In the genomic region with DNA sequence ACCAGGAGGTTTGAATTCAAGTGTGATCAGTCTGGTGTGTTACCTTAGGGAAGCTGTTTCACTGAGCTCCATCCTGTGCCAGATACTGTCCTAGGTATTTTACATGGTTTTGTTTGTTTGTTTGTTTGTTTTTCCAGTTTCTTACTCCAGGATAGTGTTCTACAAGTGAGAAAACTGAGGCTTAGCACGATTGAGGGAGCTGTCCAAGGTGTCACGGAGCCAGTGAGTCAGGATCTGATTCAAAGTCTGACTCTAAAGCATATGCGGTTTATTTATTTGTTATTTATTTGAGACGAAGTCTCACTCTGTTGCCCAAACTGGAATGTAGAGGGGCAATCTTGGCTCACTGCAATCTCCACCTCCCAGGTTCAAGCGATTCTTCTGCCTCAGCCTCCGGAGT, we compare ENCODE assay signal across 9 cellular contexts.
DNase-seq lines count a peak whose midpoint lies in the region; ATAC-seq and TF ChIP-seq lines count a peak whose summit lies in the region.
"Had no signal": no experiment of that assay in that cellular context is flagged by ENCODE, and none has a peak within 500 bp of the region (broad histone marks: within the 10 kb centered on the region; RNA-seq: fewer than 3 reads in every experiment).

No MANE protein-coding gene starts in this region.

- TF ChIP-seq RAD21 in liver (IDR thresholded peaks at IDR 0.05) = no peak

- ATAC-seq in GM21723 (IDR thresholded peaks at IDR 0.05; ENCODE audit: unreplicated experiment) = no peak

- DNase-seq in EL (peak; percentile 32), Karpas-422 (no peak), mammary epithelial cell (peak; percentile 29), NCI-H2107 (lab: John Stamatoyannopoulos, UW) (no peak), hippocampal formation (lab: John Stamatoyannopoulos, UW) (no peak)
- no peak for DNase-seq in stimulated activated CD4-positive, alpha-beta T cell treated with anti-CD3 and anti-CD28 coated beads, Interleukin-15, amount 100 ng/mL, for 24 hours
- DNase-seq: GOT3 had no signal

- in situ Hi-C loops in mammary epithelial cell (cut with MboI; ENCODE audit: low sequenced_read_pairs in 2 of 2) = loop anchor here in 1 of 2 donors (25.0 kb wide), 2 partner anchors 207 to 843 kb away; a partner anchor contains a TSS

- H4K20me1 ChIP-seq in Karpas-422 (ENCODE audit: insufficient read depth, low read depth, low read length) = 0 out of 2 replicates have a peak, but pooled peaks cover 3% of the 10 kb centered on the region
- no peaks in the 10 kb centered on the region for H4K20me1 ChIP-seq in mammary epithelial cell (ENCODE audit: insufficient read depth, low read length)

- H3K9ac ChIP-seq in Karpas-422 (ENCODE audit: low read length) = no peak overlapping the region
- H3K9ac ChIP-seq in mammary epithelial cell (ENCODE audit: insufficient read depth, low read length) = no peak overlapping the region
- H3K9ac ChIP-seq in liver (ENCODE audit: low read depth in 1 of 2, low read length in 2 of 2) = no peak overlapping the region

- H3K9me3 ChIP-seq in Karpas-422 (ENCODE audit: low read length) (peaks cover 5% of the 10 kb centered on the region; the same call in 1 of the 2 replicates), mammary epithelial cell (replicated peaks; ENCODE audit: insufficient read depth, low read length) (peaks cover 4% of the 10 kb centered on the region), liver (ENCODE audit: control insufficient read depth in 4 of 4, low read length in 3 of 4) (no peaks in the 10 kb centered on the region)

- TF ChIP-seq CTCF in mammary epithelial cell (conservative IDR thresholded peaks at IDR 0.05 in 1 of 2, IDR thresholded peaks at IDR 0.05 in 1 of 2; ENCODE audit: extremely low read depth in 1 of 2, insufficient read depth in 1 of 2, low read depth in 1 of 2, low read length in 2 of 2) (no peak), liver (IDR thresholded peaks at IDR 0.05; ENCODE audit: low read depth, low read length, missing input control) (no peak)

- peaks cover 6% of the 10 kb centered on the region; the same call in 1 of the 2 replicates for H3K27me3 ChIP-seq in Karpas-422 (ENCODE audit: low read length)
- no peaks in the 10 kb centered on the region for H3K27me3 ChIP-seq in mammary epithelial cell (ENCODE audit: insufficient read depth, low read length)
- peaks cover 0 to 9% (median under 1%) of the 10 kb centered on the region in 4 donors for H3K27me3 ChIP-seq in liver (ENCODE audit: control insufficient read depth in 4 of 4, insufficient read depth in 4 of 4, low read length in 3 of 4)

- H3K79me2 ChIP-seq in Karpas-422 (ENCODE audit: low read length) = no peaks in the 10 kb centered on the region
- no peaks in the 10 kb centered on the region for H3K79me2 ChIP-seq in mammary epithelial cell (ENCODE audit: insufficient read depth, low read length)

- no TSS peak for BruUV-seq in mammary epithelial cell (replicated peaks; lab: Mats Ljungman, UMichigan)

- intact Hi-C loops in mammary epithelial cell (cut with micrococcal nuclease) = loop anchor here (1.0 to 5.0 kb wide), 7 partner anchors 199 to 1003 kb away; no protein-coding TSS in a partner anchor

- H3K27ac ChIP-seq in Karpas-422 (ENCODE audit: low read length) = no peak overlapping the region
- no peak overlapping the region for H3K27ac ChIP-seq in mammary epithelial cell (ENCODE audit: insufficient read depth, low read depth, low read length)
- H3K27ac ChIP-seq in liver (ENCODE audit: low read depth in 1 of 2, low read length in 2 of 2) = no peak overlapping the region

- 58% methylated on average over 6 of the region's 6 CpGs for WGBS in mammary epithelial cell (ENCODE audit: low coverage, missing lambda C conversion rate)
- WGBS in liver = 46% methylated on average over 6 of the region's 6 CpGs

- H2AFZ ChIP-seq in Karpas-422 (ENCODE audit: low read length) = no peak overlapping the region
- no peak overlapping the region for H2AFZ ChIP-seq in mammary epithelial cell (ENCODE audit: low read depth, low read length)

- CTCF ChIA-PET in mammary epithelial cell (lab: Charles Lee; ENCODE audit: low non-redundant PET) = no interaction called here

- dilution Hi-C loops in mammary epithelial cell (cut with HindIII; ENCODE audit: low sequenced_read_pairs) = no loop called here

- H3K4me2 ChIP-seq in Karpas-422 (ENCODE audit: low read depth, low read length, poor library complexity, severe bottlenecking) (peak overlapping the region; percentile 47), mammary epithelial cell (ENCODE audit: insufficient read depth, low read depth, low read length) (no peak overlapping the region)

- no peaks in the 10 kb centered on the region for H3K9me2 ChIP-seq in Karpas-422 (replicated peaks; ENCODE audit: insufficient read depth, low read length)

- H3K4me3 ChIP-seq in Karpas-422 (ENCODE audit: low read length) (no peak overlapping the region), mammary epithelial cell (replicated peaks in 1 of 3; ENCODE audit: insufficient read depth in 1 of 3, low read depth in 2 of 3, low read length in 3 of 3) (no peak overlapping the region), liver (ENCODE audit: low read depth in 1 of 3, low read length in 3 of 3) (no peak overlapping the region)

- H3K4me1 ChIP-seq in Karpas-422 (ENCODE audit: low read length) = peaks cover 26% of the 10 kb centered on the region
- peaks cover 7% of the 10 kb centered on the region for H3K4me1 ChIP-seq in mammary epithelial cell (ENCODE audit: insufficient read depth, low read length)
- no peaks in the 10 kb centered on the region for H3K4me1 ChIP-seq in liver (ENCODE audit: control insufficient read depth in 4 of 4, insufficient read depth in 4 of 4, low read length in 3 of 4)

- H3K36me3 ChIP-seq in Karpas-422 (ENCODE audit: insufficient read depth, low read length) = no peaks in the 10 kb centered on the region
- H3K36me3 ChIP-seq in mammary epithelial cell (ENCODE audit: insufficient read depth, low read length) = no peaks in the 10 kb centered on the region
- H3K36me3 ChIP-seq in liver (ENCODE audit: control insufficient read depth in 4 of 4, insufficient read depth in 3 of 4, low read depth in 1 of 4, low read length in 3 of 4) = no peaks in the 10 kb centered on the region

TF ChIP-seq in liver, 16 proteins besides CTCF, POLR2A, EP300 and RAD21:
- no peak for TF ChIP-seq EGR1 (IDR thresholded peaks at IDR 0.05; ENCODE audit: low read depth in 2 of 2)
- TF ChIP-seq, protein P1, sequence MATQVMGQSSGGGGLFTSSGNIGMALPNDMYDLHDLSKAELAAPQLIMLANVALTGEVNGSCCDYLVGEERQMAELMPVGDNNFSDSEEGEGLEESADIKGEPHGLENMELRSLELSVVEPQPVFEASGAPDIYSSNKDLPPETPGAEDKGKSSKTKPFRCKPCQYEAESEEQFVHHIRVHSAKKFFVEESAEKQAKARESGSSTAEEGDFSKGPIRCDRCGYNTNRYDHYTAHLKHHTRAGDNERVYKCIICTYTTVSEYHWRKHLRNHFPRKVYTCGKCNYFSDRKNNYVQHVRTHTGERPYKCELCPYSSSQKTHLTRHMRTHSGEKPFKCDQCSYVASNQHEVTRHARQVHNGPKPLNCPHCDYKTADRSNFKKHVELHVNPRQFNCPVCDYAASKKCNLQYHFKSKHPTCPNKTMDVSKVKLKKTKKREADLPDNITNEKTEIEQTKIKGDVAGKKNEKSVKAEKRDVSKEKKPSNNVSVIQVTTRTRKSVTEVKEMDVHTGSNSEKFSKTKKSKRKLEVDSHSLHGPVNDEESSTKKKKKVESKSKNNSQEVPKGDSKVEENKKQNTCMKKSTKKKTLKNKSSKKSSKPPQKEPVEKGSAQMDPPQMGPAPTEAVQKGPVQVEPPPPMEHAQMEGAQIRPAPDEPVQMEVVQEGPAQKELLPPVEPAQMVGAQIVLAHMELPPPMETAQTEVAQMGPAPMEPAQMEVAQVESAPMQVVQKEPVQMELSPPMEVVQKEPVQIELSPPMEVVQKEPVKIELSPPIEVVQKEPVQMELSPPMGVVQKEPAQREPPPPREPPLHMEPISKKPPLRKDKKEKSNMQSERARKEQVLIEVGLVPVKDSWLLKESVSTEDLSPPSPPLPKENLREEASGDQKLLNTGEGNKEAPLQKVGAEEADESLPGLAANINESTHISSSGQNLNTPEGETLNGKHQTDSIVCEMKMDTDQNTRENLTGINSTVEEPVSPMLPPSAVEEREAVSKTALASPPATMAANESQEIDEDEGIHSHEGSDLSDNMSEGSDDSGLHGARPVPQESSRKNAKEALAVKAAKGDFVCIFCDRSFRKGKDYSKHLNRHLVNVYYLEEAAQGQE (IDR thresholded peaks at IDR 0.05) = peak; percentile 43

Comparison
In these comparisons a context has a peak if more than half of its experiments do, and no peak if none do; other contexts are left out.
1. DNase-seq: peak in EL (single experiment) and mammary epithelial cell (single experiment); none in Karpas-422 (single experiment), stimulated activated CD4-positive, alpha-beta T cell treated with anti-CD3 and anti-CD28 coated beads, Interleukin-15, amount 100 ng/mL, for 24 hours (single experiment), NCI-H2107 (single experiment) and hippocampal formation (0 of 2).